Comparison of ENCODE assay signal across 8 cellular contexts in genomic region chr9:125143377-125144090, GRCh38. TPM values are rescaled to one million over a fixed set of nuclear protein-coding genes. Genes with fewer than 3 reads are reported as not detected.
A peak's percentile ranks its signal among the peaks of the same experiment; 100 is the strongest.
DNase-seq lines count a peak whose midpoint lies in the region; ATAC-seq and TF ChIP-seq lines count a peak whose summit lies in the region.

Gene SCAI (minus strand): TSS chr9:125143528. CDS start chr9:125143437, 91 bp downstream.

- H2AFZ ChIP-seq in DND-41 (ENCODE audit: low read depth, low read length) (peak within 1 kb of the TSS; percentile 75), KMS-11 (ENCODE audit: low read depth) (peak within 1 kb of the TSS; percentile 19; the same call in 1 of the 2 replicates)

- H4K20me1 ChIP-seq in DND-41 (ENCODE audit: insufficient read depth, low read length) = peaks cover 4% of the 10 kb centered on the region; the same call in 1 of the 2 replicates
- H4K20me1 ChIP-seq in KMS-11 (ENCODE audit: insufficient read depth) = no peaks in the 10 kb centered on the region

- TF ChIP-seq CTCF in DND-41 (IDR thresholded peaks at IDR 0.05; ENCODE audit: borderline replicate concordance, extremely low read depth, low read length, poor library complexity, severe bottlenecking) (peak; percentile 99), KMS-11 (conservative IDR thresholded peaks at IDR 0.05; ENCODE audit: low read depth, low read length) (peak; percentile 96), Panc1 (IDR thresholded peaks at IDR 0.05) (peak; percentile 92)

- H3K4me3 Mint-ChIP-seq in naive thymus-derived CD4-positive, alpha-beta T cell = peak within 1 kb of the TSS; percentile 90 to 99 (median 97)
- H3K4me3 Mint-ChIP-seq in stimulated activated naive B cell treated with anti-CD40 and anti-IgM and Interleukin-4, amounts not matched to agents 10 μg/mL and 1 μg/mL and 100 μg/mL, for 72 hours = peak within 1 kb of the TSS; percentile 97 to 100

- CTCF ChIA-PET in Panc1 (lab: Charles Lee) = interaction anchor here (0.5 to 0.7 kb wide), 3 partner anchors 195 to 601 kb away, joined by 3 to 5 read pairs (median 4); no protein-coding TSS in a partner anchor
- CTCF ChIA-PET in naive thymus-derived CD4-positive, alpha-beta T cell (lab: Charles Lee) = interaction anchor here (0.7 to 4.4 kb wide), 7 partner anchors 17 to 178 kb away, joined by 3 to 25 read pairs (median 3); no protein-coding TSS in a partner anchor

- H3K27ac Mint-ChIP-seq in naive thymus-derived CD4-positive, alpha-beta T cell = peak within 1 kb of the TSS; percentile 82 to 94 (median 89)
- H3K27ac Mint-ChIP-seq in stimulated activated naive B cell treated with anti-CD40 and anti-IgM and Interleukin-4, amounts not matched to agents 10 μg/mL and 1 μg/mL and 100 μg/mL, for 72 hours = peak within 1 kb of the TSS; percentile 90

- in situ Hi-C loops in Panc1 (cut with HindIII; ENCODE audit: low pct_unique_long_range_greater_than_20kb, low sequenced_read_pairs) = no loop called here

- no TSS peak for BruUV-seq in Panc1 (replicated peaks; lab: Mats Ljungman, UMichigan)

- POLR2A ChIA-PET in Panc1 (lab: Charles Lee) = interaction anchor here (0.7 kb wide), 1 partner anchor 204 kb away, joined by 14 read pairs; no protein-coding TSS in a partner anchor
- POLR2A ChIA-PET in naive thymus-derived CD4-positive, alpha-beta T cell (lab: Charles Lee) = interaction anchor here (0.6 to 5.0 kb wide), 10 partner anchors 12 to 202 kb away, joined by 3 to 39 read pairs (median 5); partner anchors contain the start of genes GOLGA1, HSPA5 and RABEPK

- H3K36me3 Mint-ChIP-seq in naive thymus-derived CD4-positive, alpha-beta T cell = peaks cover 4 to 15% (median 8%) of the 10 kb centered on the region in 5 donors
- peaks cover 4 to 11% of the 10 kb centered on the region in 2 donors for H3K36me3 Mint-ChIP-seq in stimulated activated naive B cell treated with anti-CD40 and anti-IgM and Interleukin-4, amounts not matched to agents 10 μg/mL and 1 μg/mL and 100 μg/mL, for 72 hours

- DNase-seq in DND-41 = peak; percentile 99
- DNase-seq in Panc1 (ENCODE audit: low read depth, low spot score) = peak; percentile 87
- peak; percentile 98 to 99 for DNase-seq in activated T-cell treated with anti-CD3 and anti-CD28 coated beads, Interleukin-2, amount 50 U/mL, for 48 hours
- peak; percentile 99 for DNase-seq in fibroblast of gingiva (ENCODE audit: low read depth)
- peak; percentile 85 to 99 (median 98) for DNase-seq in naive thymus-derived CD4-positive, alpha-beta T cell
- DNase-seq in stimulated activated naive B cell treated with anti-CD40 and anti-IgM and Interleukin-4, amounts not matched to agents 10 μg/mL and 1 μg/mL and 100 μg/mL, for 72 hours = peak; percentile 98

- peak within 1 kb of the TSS; percentile 79 for H3K27ac ChIP-seq in DND-41 (ENCODE audit: low read length)
- H3K27ac ChIP-seq in KMS-11 = no peak within 1 kb of the TSS
- peak within 1 kb of the TSS; percentile 34; the same call in 1 of the 2 replicates for H3K27ac ChIP-seq in Panc1 (ENCODE audit: low read length)
- H3K27ac ChIP-seq in naive thymus-derived CD4-positive, alpha-beta T cell (ENCODE audit: low read depth, low read length) = peak within 1 kb of the TSS; percentile 70

- H3K27me3 Mint-ChIP-seq in naive thymus-derived CD4-positive, alpha-beta T cell = no peaks in the 10 kb centered on the region
- no peaks in the 10 kb centered on the region for H3K27me3 Mint-ChIP-seq in stimulated activated naive B cell treated with anti-CD40 and anti-IgM and Interleukin-4, amounts not matched to agents 10 μg/mL and 1 μg/mL and 100 μg/mL, for 72 hours

- peak within 1 kb of the TSS; percentile 93 for H3K4me2 ChIP-seq in DND-41 (ENCODE audit: insufficient read depth, low read length)
- H3K4me2 ChIP-seq in KMS-11 = peak within 1 kb of the TSS; percentile 71

- peaks cover 21 to 52% (median 44%) of the 10 kb centered on the region in 7 donors for H3K4me1 Mint-ChIP-seq in naive thymus-derived CD4-positive, alpha-beta T cell
- H3K4me1 Mint-ChIP-seq in stimulated activated naive B cell treated with anti-CD40 and anti-IgM and Interleukin-4, amounts not matched to agents 10 μg/mL and 1 μg/mL and 100 μg/mL, for 72 hours = peaks cover 12 to 22% of the 10 kb centered on the region in 2 donors

- H3K27me3 ChIP-seq in DND-41 (ENCODE audit: insufficient read depth, low read length, poor library complexity) (no peaks in the 10 kb centered on the region), KMS-11 (ENCODE audit: insufficient read depth, low read depth) (no peaks in the 10 kb centered on the region), Panc1 (ENCODE audit: control insufficient read depth, insufficient read depth, low read length) (no peaks in the 10 kb centered on the region)
- no peaks in the 10 kb centered on the region for H3K27me3 ChIP-seq in naive thymus-derived CD4-positive, alpha-beta T cell (ENCODE audit: control insufficient read depth in 2 of 2, insufficient read depth in 2 of 2, low read length in 2 of 2)

- peaks cover 38% of the 10 kb centered on the region for H3K4me1 ChIP-seq in DND-41 (ENCODE audit: insufficient read depth, low read length)
- H3K4me1 ChIP-seq in KMS-11 (ENCODE audit: low read depth, poor library complexity, severe bottlenecking) = peaks cover 41% of the 10 kb centered on the region
- no peaks in the 10 kb centered on the region; the same call in 1 of the 2 replicates for H3K4me1 ChIP-seq in Panc1 (ENCODE audit: control insufficient read depth, insufficient read depth, low read length)
- H3K4me1 ChIP-seq in naive thymus-derived CD4-positive, alpha-beta T cell (ENCODE audit: control insufficient read depth in 2 of 2, insufficient read depth in 2 of 2, low read length in 2 of 2) = peaks cover 0 to 17% of the 10 kb centered on the region in 2 donors

- peak within 1 kb of the TSS; percentile 71 for H3K9ac ChIP-seq in DND-41 (ENCODE audit: low read depth, low read length)
- H3K9ac ChIP-seq in KMS-11 = peak within 1 kb of the TSS; percentile 19; the same call in 1 of the 2 replicates

- H3K79me2 ChIP-seq in DND-41 (ENCODE audit: insufficient read depth, low read length) = peaks cover 48% of the 10 kb centered on the region
- H3K79me2 ChIP-seq in KMS-11 (ENCODE audit: insufficient read depth, low read depth) = no peaks in the 10 kb centered on the region; the same call in 1 of the 2 replicates

- H3K9me3 Mint-ChIP-seq in naive thymus-derived CD4-positive, alpha-beta T cell = no peaks in the 10 kb centered on the region
- H3K9me3 Mint-ChIP-seq in stimulated activated naive B cell treated with anti-CD40 and anti-IgM and Interleukin-4, amounts not matched to agents 10 μg/mL and 1 μg/mL and 100 μg/mL, for 72 hours = no peaks in the 10 kb centered on the region

- H3K9me3 ChIP-seq in DND-41 (ENCODE audit: insufficient read depth, low read length, severe bottlenecking) (no peaks in the 10 kb centered on the region), Panc1 (ENCODE audit: control insufficient read depth, insufficient read depth, low read depth, low read length) (no peaks in the 10 kb centered on the region)
- no peaks in the 10 kb centered on the region for H3K9me3 ChIP-seq in naive thymus-derived CD4-positive, alpha-beta T cell (ENCODE audit: control insufficient read depth in 2 of 3, low read length in 3 of 3)

- H3K4me3 ChIP-seq in DND-41 (ENCODE audit: low read depth in 1 of 2, low read length in 2 of 2) (peak within 1 kb of the TSS; percentile 56 to 98; a peak in 3 of 4 replicates), KMS-11 (IDR thresholded peaks at IDR 0.05; ENCODE audit: insufficient read depth, low read depth, low read length) (no peak within 1 kb of the TSS), Panc1 (ENCODE audit: low read depth in 2 of 2, low read length in 2 of 2) (peak within 1 kb of the TSS; percentile 39 to 59)
- peak within 1 kb of the TSS; percentile 73 for H3K4me3 ChIP-seq in naive thymus-derived CD4-positive, alpha-beta T cell (ENCODE audit: low read length)

- ATAC-seq in DND-41 (ENCODE audit: insufficient read depth, low read depth) = peak; percentile 99
- peak; percentile 98 for ATAC-seq in GM21737 (IDR thresholded peaks at IDR 0.05; ENCODE audit: unreplicated experiment)
- peak; percentile 100 for ATAC-seq in Panc1
- ATAC-seq in naive thymus-derived CD4-positive, alpha-beta T cell = peak; percentile 99
- peak; percentile 99 to 100 for ATAC-seq in stimulated activated naive B cell treated with anti-CD40 and anti-IgM and Interleukin-4, amounts not matched to agents 10 μg/mL and 1 μg/mL and 100 μg/mL, for 72 hours (replicated peaks)

- intact Hi-C loops in Panc1 (cut with micrococcal nuclease; ENCODE audit: unreplicated experiment) = loop anchor here (10.0 kb wide), 1 partner anchor 199 kb away; the partner anchor contains the start of gene GOLGA1
- intact Hi-C loops in naive thymus-derived CD4-positive, alpha-beta T cell (cut with micrococcal nuclease) = loop anchor here (1.0 to 5.0 kb wide), 19 partner anchors 17 to 372 kb away; partner anchors contain the start of genes GOLGA1 (in 2 of the 2), HSPA5 (in 2 of the 2), ARPC5L (in 1 of the 2) and GAPVD1 (in 1 of the 2)

- H3K36me3 ChIP-seq in DND-41 (ENCODE audit: insufficient read depth, low read length) = peaks cover 25% of the 10 kb centered on the region
- no peaks in the 10 kb centered on the region for H3K36me3 ChIP-seq in KMS-11 (ENCODE audit: insufficient read depth)
- H3K36me3 ChIP-seq in Panc1 (ENCODE audit: control insufficient read depth, insufficient read depth, low read length) = no peaks in the 10 kb centered on the region; the same call in 1 of the 2 replicates
- H3K36me3 ChIP-seq in naive thymus-derived CD4-positive, alpha-beta T cell (ENCODE audit: control insufficient read depth in 2 of 3, insufficient read depth in 3 of 3, low read length in 3 of 3) = peaks cover 0 to 4% (median 0%) of the 10 kb centered on the region in 3 experiments

RNA-seq across cellular contexts. Expression of gene SCAI, which starts in this region (rescaled TPM):
- total RNA-seq in Panc1 (2021; ENCODE audit: unreplicated experiment) = 4.7 TPM
- polyA plus RNA-seq in Panc1 (2012; ENCODE audit: insufficient read length) = 0.46 TPM
- 10 to 100 TPM; 12.8 to 23.9 (median 16.6) TPM for total RNA-seq in naive thymus-derived CD4-positive, alpha-beta T cell
- polyA plus RNA-seq in naive thymus-derived CD4-positive, alpha-beta T cell = 1 to 10 TPM; 2.7 to 5.4 TPM
